In genomic region chr1:108503062-108503740, GRCh38 we compare ENCODE assay signal across 12 cellular contexts. TPM values are rescaled to one million over a fixed set of nuclear protein-coding genes. Genes with fewer than 3 reads are reported as not detected.
A peak's percentile ranks its signal among the peaks of the same experiment; 100 is the strongest.
DNase-seq lines count a peak whose midpoint lies in the region; ATAC-seq and TF ChIP-seq lines count a peak whose summit lies in the region.
"Had no signal": no experiment of that assay in that cellular context is flagged by ENCODE, and none has a peak within 500 bp of the region (broad histone marks: within the 10 kb centered on the region; RNA-seq: fewer than 3 reads in every experiment).

No MANE protein-coding gene starts in this region.

- H3K27ac Mint-ChIP-seq in T-cell = no peak overlapping the region
- no peak overlapping the region for H3K27ac Mint-ChIP-seq in CD8-positive, alpha-beta T cell
- no peak overlapping the region for H3K27ac Mint-ChIP-seq in activated CD8-positive, alpha-beta T cell treated with anti-CD3 and anti-CD28 coated beads for 36 hours

- H3K18ac ChIP-seq in mesendoderm (ENCODE audit: low read length) = no peak overlapping the region

- no peak for TF ChIP-seq RAD21 in Ishikawa (IDR thresholded peaks at IDR 0.05; ENCODE audit: low read depth)

- H4K5ac ChIP-seq in mesendoderm (ENCODE audit: low read length) = no peak overlapping the region

- H3K27me3 ChIP-seq in mesendoderm (ENCODE audit: insufficient read depth, low read length, poor library complexity) (no peaks in the 10 kb centered on the region), WERI-Rb-1 (ENCODE audit: insufficient read depth, low read depth, severe bottlenecking) (no peaks in the 10 kb centered on the region)
- peaks cover 4% of the 10 kb centered on the region for H3K27me3 ChIP-seq in CD8-positive, alpha-beta T cell (ENCODE audit: insufficient read depth, low read length)
- H3K27me3 ChIP-seq: spleen had no signal

- no peak overlapping the region for H3K9ac ChIP-seq in mesendoderm (ENCODE audit: low read length)

- 100% methylated on average over 1 of the region's 5 CpGs for WGBS in mesendoderm (ENCODE audit: extremely low coverage, insufficient coverage, low lambda C conversion rate)

- H3K79me1 ChIP-seq in mesendoderm (ENCODE audit: low read length) = no peaks in the 10 kb centered on the region

- H2BK15ac ChIP-seq in mesendoderm (replicated peaks; ENCODE audit: low read depth) = no peak overlapping the region

- ATAC-seq in T-cell (replicated peaks in 1 of 4) = no peak
- ATAC-seq in CD8-positive, alpha-beta T cell = no peak
- ATAC-seq in activated CD8-positive, alpha-beta T cell treated with anti-CD3 and anti-CD28 coated beads for 36 hours = no peak

- TF ChIP-seq CTCF in cardiac fibroblast (IDR thresholded peaks at IDR 0.05; ENCODE audit: low read depth, low read length) (no peak), WERI-Rb-1 (IDR thresholded peaks at IDR 0.05; ENCODE audit: low read depth, low read length) (no peak)
- TF ChIP-seq CTCF in CD8-positive, alpha-beta T cell (IDR thresholded peaks at IDR 0.05) = no peak
- TF ChIP-seq CTCF in activated CD8-positive, alpha-beta T cell treated with anti-CD3 and anti-CD28 coated beads for 36 hours (IDR thresholded peaks at IDR 0.05) = no peak

- no peak overlapping the region for H4K8ac ChIP-seq in mesendoderm (ENCODE audit: low read depth, low read length)

- H3K27me3 Mint-ChIP-seq in T-cell = peaks cover 18 to 25% of the 10 kb centered on the region in 2 donors
- H3K27me3 Mint-ChIP-seq in CD8-positive, alpha-beta T cell (ENCODE audit: low read depth) = peaks cover 28% of the 10 kb centered on the region
- H3K27me3 Mint-ChIP-seq in activated CD8-positive, alpha-beta T cell treated with anti-CD3 and anti-CD28 coated beads for 36 hours = peaks cover 29% of the 10 kb centered on the region

- H3K56ac ChIP-seq in mesendoderm (ENCODE audit: low read length) = no peak overlapping the region

- peak; percentile 74; the same call in 1 of the 2 replicates for TF ChIP-seq EP300 in Ishikawa (IDR thresholded peaks at IDR 0.05; ENCODE audit: borderline replicate concordance)

- H3K27ac ChIP-seq in mesendoderm (ENCODE audit: low read depth, low read length) = no peak overlapping the region
- H3K27ac ChIP-seq in CD8-positive, alpha-beta T cell (ENCODE audit: low read depth, low read length) = no peak overlapping the region
- H3K27ac ChIP-seq in WERI-Rb-1 = no peak overlapping the region
- H3K27ac ChIP-seq: esophagus squamous epithelium, spleen had no signal

- no peaks in the 10 kb centered on the region for H3K4me1 ChIP-seq in mesendoderm (ENCODE audit: control insufficient read depth, low read depth, low read length)
- H3K4me1 ChIP-seq in CD8-positive, alpha-beta T cell (ENCODE audit: insufficient read depth, low read length) = peaks cover 24% of the 10 kb centered on the region
- H3K4me1 ChIP-seq: esophagus squamous epithelium had no signal

- H3K9me3 ChIP-seq in CD8-positive, alpha-beta T cell (ENCODE audit: low read length) = no peaks in the 10 kb centered on the region
- H3K9me3 ChIP-seq in WERI-Rb-1 (ENCODE audit: severe bottlenecking) = no peaks in the 10 kb centered on the region
- H3K9me3 ChIP-seq: esophagus squamous epithelium, spleen had no signal

- no peaks in the 10 kb centered on the region for H3K79me2 ChIP-seq in mesendoderm (ENCODE audit: control insufficient read depth, insufficient read depth, low read length)

- no peak overlapping the region for H2AK5ac ChIP-seq in mesendoderm (ENCODE audit: low read length)

- H3K23ac ChIP-seq in mesendoderm (ENCODE audit: low read length) = no peak overlapping the region

- H3K4me3 ChIP-seq in cardiac fibroblast (replicated peaks in 1 of 2; ENCODE audit: low read depth in 2 of 2, low read length in 2 of 2) = no peak overlapping the region
- no peak overlapping the region for H3K4me3 ChIP-seq in mesendoderm (ENCODE audit: low read length)
- no peak overlapping the region for H3K4me3 ChIP-seq in CD8-positive, alpha-beta T cell (ENCODE audit: low read depth, low read length)
- no peak overlapping the region for H3K4me3 ChIP-seq in WERI-Rb-1 (ENCODE audit: low read depth, low read length)
- H3K4me3 ChIP-seq: esophagus squamous epithelium, spleen had no signal

- H2BK5ac ChIP-seq in mesendoderm (ENCODE audit: low read length) = no peak overlapping the region

- no peak overlapping the region for H2BK120ac ChIP-seq in mesendoderm (ENCODE audit: low read depth, low read length)

- no peaks in the 10 kb centered on the region for H3K4me1 Mint-ChIP-seq in T-cell
- H3K4me1 Mint-ChIP-seq in CD8-positive, alpha-beta T cell (ENCODE audit: low read depth) = no peaks in the 10 kb centered on the region
- no peaks in the 10 kb centered on the region for H3K4me1 Mint-ChIP-seq in activated CD8-positive, alpha-beta T cell treated with anti-CD3 and anti-CD28 coated beads for 36 hours (ENCODE audit: low read depth)

- no peaks in the 10 kb centered on the region for H3K36me3 ChIP-seq in mesendoderm (ENCODE audit: control insufficient read depth, insufficient read depth, low read length)
- H3K36me3 ChIP-seq in CD8-positive, alpha-beta T cell (ENCODE audit: insufficient read depth, low read length) = no peaks in the 10 kb centered on the region
- H3K36me3 ChIP-seq in WERI-Rb-1 = no peaks in the 10 kb centered on the region
- H3K36me3 ChIP-seq: esophagus squamous epithelium, spleen had no signal

- H3K9me3 Mint-ChIP-seq in T-cell = no peaks in the 10 kb centered on the region
- H3K9me3 Mint-ChIP-seq in CD8-positive, alpha-beta T cell = no peaks in the 10 kb centered on the region
- H3K9me3 Mint-ChIP-seq in activated CD8-positive, alpha-beta T cell treated with anti-CD3 and anti-CD28 coated beads for 36 hours = no peaks in the 10 kb centered on the region

- H3K4ac ChIP-seq in mesendoderm (ENCODE audit: low read depth, low read length) = no peak overlapping the region

- DNase-seq in COLO829 (ENCODE audit: low spot score) (peak; percentile 2), cardiac fibroblast (ENCODE audit: low read depth in 2 of 2) (peak; percentile 69 to 88), mesendoderm (peak; percentile 94), T-cell (no peak), WERI-Rb-1 (no peak)
- no peak for DNase-seq in CD8-positive, alpha-beta T cell
- no peak for DNase-seq in activated CD8-positive, alpha-beta T cell treated with anti-CD3 and anti-CD28 coated beads for 36 hours
- DNase-seq: esophagus squamous epithelium, NCI-H1417, spleen had no signal

- CTCF ChIA-PET in T-cell (lab: Charles Lee) = interaction anchor here in 1 of 2 donors (0.7 kb wide), 1 partner anchor 140 kb away, joined by 3 read pairs; no protein-coding TSS in a partner anchor
- CTCF ChIA-PET in CD8-positive, alpha-beta T cell (lab: Charles Lee) = interaction anchor here (1.8 kb wide), 1 partner anchor 9 kb away, joined by 8 read pairs; no protein-coding TSS in a partner anchor
- CTCF ChIA-PET in activated CD8-positive, alpha-beta T cell treated with anti-CD3 and anti-CD28 coated beads for 36 hours (lab: Charles Lee) = no interaction called here

- no peak overlapping the region for H3K4me3 Mint-ChIP-seq in T-cell
- no peak overlapping the region for H3K4me3 Mint-ChIP-seq in CD8-positive, alpha-beta T cell
- no peak overlapping the region for H3K4me3 Mint-ChIP-seq in activated CD8-positive, alpha-beta T cell treated with anti-CD3 and anti-CD28 coated beads for 36 hours

- no peaks in the 10 kb centered on the region for H3K36me3 Mint-ChIP-seq in T-cell
- H3K36me3 Mint-ChIP-seq in CD8-positive, alpha-beta T cell = no peaks in the 10 kb centered on the region
- no peaks in the 10 kb centered on the region for H3K36me3 Mint-ChIP-seq in activated CD8-positive, alpha-beta T cell treated with anti-CD3 and anti-CD28 coated beads for 36 hours (ENCODE audit: low read depth)

- intact Hi-C loops in CD8-positive, alpha-beta T cell (cut with DNase I, micrococcal nuclease) = no loop called here
- intact Hi-C loops in activated CD8-positive, alpha-beta T cell treated with anti-CD3 and anti-CD28 coated beads for 36 hours (cut with micrococcal nuclease) = no loop called here

- H3K4me2 ChIP-seq in mesendoderm (ENCODE audit: low read length) = no peak overlapping the region

- POLR2A ChIA-PET in T-cell (lab: Charles Lee) = no interaction called here
- POLR2A ChIA-PET in CD8-positive, alpha-beta T cell (lab: Charles Lee) = no interaction called here
- POLR2A ChIA-PET in activated CD8-positive, alpha-beta T cell treated with anti-CD3 and anti-CD28 coated beads for 36 hours (lab: Charles Lee) = no interaction called here

TF ChIP-seq in Ishikawa, 13 proteins besides CTCF, POLR2A, EP300 and RAD21 (continues in another document):
- peak; percentile 71 for TF ChIP-seq NFIC (IDR thresholded peaks at IDR 0.05)
- TF ChIP-seq CEBPB (IDR thresholded peaks at IDR 0.05) = 0 out of 2 replicates have a peak, but pooled peaks have one; percentile 42
- TF ChIP-seq ZBTB7A (IDR thresholded peaks at IDR 0.05; ENCODE audit: low read depth) = no peak
- TF ChIP-seq TEAD4 (IDR thresholded peaks at IDR 0.05) = peak; percentile 99
- TF ChIP-seq YY1 (IDR thresholded peaks at IDR 0.05; ENCODE audit: low read depth) = 0 out of 2 replicates have a peak, but pooled peaks have one; percentile 41
- TF ChIP-seq TCF12 (IDR thresholded peaks at IDR 0.05; ENCODE audit: low read depth) = peak; percentile 58
- TF ChIP-seq USF1 (IDR thresholded peaks at IDR 0.05) = no peak

RNA-seq across cellular contexts. Expression of gene NBPF6, which starts 53.1 kb away (rescaled TPM):
- polyA plus RNA-seq in mesendoderm (2013, experiment 1 of 2) = not detected
- polyA plus RNA-seq in mesendoderm (2013, experiment 2 of 2) = not detected
- total RNA-seq in T-cell = not detected
- total RNA-seq in CD8-positive, alpha-beta T cell = not detected
- not detected for total RNA-seq in activated CD8-positive, alpha-beta T cell treated with anti-CD3 and anti-CD28 coated beads for 36 hours
- total RNA-seq: esophagus squamous epithelium, OCI-LY7, spleen had no signal

RNA-seq across cellular contexts. Expression of gene EEIG2, which starts 56.7 kb away (rescaled TPM):
- 6.8 TPM for polyA plus RNA-seq in mesendoderm (2013, experiment 1 of 2)
- polyA plus RNA-seq in mesendoderm (2013, experiment 2 of 2) = 7.0 TPM
- 10 to 100 TPM in 4 of 5 donors, 1 to 10 TPM in 1; 6.7 to 16.2 (median 14.4) TPM for total RNA-seq in T-cell
- 10 to 100 TPM; 11.0 to 11.5 TPM for total RNA-seq in CD8-positive, alpha-beta T cell
- 10 to 100 TPM; 10.4 to 12.6 TPM for total RNA-seq in activated CD8-positive, alpha-beta T cell treated with anti-CD3 and anti-CD28 coated beads for 36 hours

Comparison
In these comparisons a context has a peak if more than half of its experiments do, and no peak if none do; other contexts are left out.
1. DNase-seq: peak in COLO829 (single experiment), cardiac fibroblast (2 of 2) and mesendoderm (single experiment); none in T-cell (0 of 34), CD8-positive, alpha-beta T cell (0 of 7), activated CD8-positive, alpha-beta T cell treated with anti-CD3 and anti-CD28 coated beads for 36 hours (single experiment) and WERI-Rb-1 (single experiment).